10 cellular contexts compared by ENCODE assay signal in the genomic region with DNA sequence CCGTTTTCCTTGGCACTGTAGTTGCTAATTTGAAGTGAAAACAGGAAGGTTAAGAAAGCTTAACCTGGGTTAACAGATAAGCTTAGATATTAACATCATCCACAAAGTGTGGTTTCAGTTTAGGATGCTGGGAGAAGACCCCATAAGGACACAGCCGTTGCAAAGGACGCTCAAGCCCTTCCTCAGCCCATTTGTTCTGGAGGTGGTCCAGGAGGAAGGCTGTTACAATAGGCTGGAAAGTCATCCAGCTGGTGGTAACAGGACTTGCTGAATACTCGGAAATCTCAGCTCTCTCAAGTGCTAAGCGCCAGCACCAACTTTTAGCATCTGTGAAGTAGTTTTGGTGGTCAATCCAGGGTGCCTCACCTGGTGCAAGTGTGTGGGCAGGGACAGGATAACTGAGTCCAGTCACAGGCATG. TPM values are rescaled to one million over a fixed set of nuclear protein-coding genes. Genes with fewer than 3 reads are reported as not detected.
DNase-seq lines count a peak whose midpoint lies in the region; ATAC-seq and TF ChIP-seq lines count a peak whose summit lies in the region.
"Had no signal": no experiment of that assay in that cellular context is flagged by ENCODE, and none has a peak within 500 bp of the region (broad histone marks: within the 10 kb centered on the region; RNA-seq: fewer than 3 reads in every experiment).

No MANE protein-coding gene starts in this region.

- TF ChIP-seq RAD21 in SK-N-SH (IDR thresholded peaks at IDR 0.05; ENCODE audit: low read length) = no peak

- H3K4me3 ChIP-seq in SK-N-SH (ENCODE audit: low read depth in 2 of 2, low read length in 1 of 2) (0 out of 4 replicates have a peak overlapping the region, but pooled peaks of 1 of the 2 experiments have one; percentile 17), SJSA1 (no peak overlapping the region), fibroblast of lung (replicated peaks in 1 of 4; ENCODE audit: control extremely low read depth in 1 of 4, insufficient read depth in 1 of 4, low read depth in 3 of 4, low read length in 4 of 4) (peak overlapping the region in 1 of 4 experiments; percentile 1), skeletal muscle tissue (ENCODE audit: low read length in 3 of 3) (peak overlapping the region in 1 of 3 donors; percentile 13), WERI-Rb-1 (ENCODE audit: low read depth, low read length) (no peak overlapping the region)

- POLR2A ChIA-PET in SK-N-SH (lab: Yijun Ruan, JAX) = no interaction called here

- peaks cover 19% of the 10 kb centered on the region for H3F3A ChIP-seq in SK-N-SH (replicated peaks; ENCODE audit: insufficient read depth)

- H3K4me1 ChIP-seq in SK-N-SH (ENCODE audit: control insufficient read depth in 1 of 2, insufficient read depth in 2 of 2, low read depth in 1 of 2, low read length in 1 of 2) = peaks cover 0 to 47% of the 10 kb centered on the region in 2 experiments; a peak in 2 of 4 replicates
- peaks cover 65% of the 10 kb centered on the region for H3K4me1 ChIP-seq in SJSA1 (replicated peaks)
- peaks cover 15% of the 10 kb centered on the region for H3K4me1 ChIP-seq in fibroblast of lung (ENCODE audit: control insufficient read depth, extremely low read depth, insufficient read depth, low read length)
- peaks cover 3 to 20% (median 18%) of the 10 kb centered on the region in 3 donors for H3K4me1 ChIP-seq in skeletal muscle tissue (ENCODE audit: control insufficient read depth in 3 of 3, insufficient read depth in 3 of 3, low read length in 3 of 3)

- WGBS in SK-N-SH (ENCODE audit: low lambda C conversion rate) = 43% methylated on average over 5 of the region's 5 CpGs

- H3K27me3 ChIP-seq in SK-N-SH (ENCODE audit: insufficient read depth) (no peaks in the 10 kb centered on the region), SJSA1 (replicated peaks) (no peaks in the 10 kb centered on the region), fibroblast of lung (ENCODE audit: control insufficient read depth, insufficient read depth, low read length) (no peaks in the 10 kb centered on the region), skeletal muscle tissue (ENCODE audit: control insufficient read depth in 3 of 3, insufficient read depth in 3 of 3, low read length in 3 of 3) (no peaks in the 10 kb centered on the region), WERI-Rb-1 (ENCODE audit: insufficient read depth, low read depth, severe bottlenecking) (peaks cover 10% of the 10 kb centered on the region)

- no peaks in the 10 kb centered on the region for H4K20me1 ChIP-seq in SK-N-SH (ENCODE audit: insufficient read depth)
- H4K20me1 ChIP-seq in fibroblast of lung (ENCODE audit: control insufficient read depth, extremely low read depth, insufficient read depth, low read length) = no peaks in the 10 kb centered on the region

- no peak for TF ChIP-seq EP300 in SK-N-SH (IDR thresholded peaks at IDR 0.05; ENCODE audit: borderline replicate concordance in 1 of 2, low read depth in 1 of 2, low read length in 1 of 2)

- H3K27ac ChIP-seq in SK-N-SH (ENCODE audit: low read depth in 2 of 2, low read length in 1 of 2) = peak overlapping the region; percentile 17 to 78; a peak in 3 of 4 replicates
- H3K27ac ChIP-seq in SJSA1 = peak overlapping the region; percentile 59
- H3K27ac ChIP-seq in fibroblast of lung (ENCODE audit: insufficient read depth, low read length) = peak overlapping the region; percentile 68
- H3K27ac ChIP-seq in skeletal muscle tissue (ENCODE audit: low read depth, low read length) = peak overlapping the region; percentile 44
- no peak overlapping the region for H3K27ac ChIP-seq in WERI-Rb-1
- H3K27ac ChIP-seq: 22Rv1 had no signal

- no peaks in the 10 kb centered on the region for H3K9me2 ChIP-seq in SK-N-SH

- CTCF ChIA-PET in SK-N-SH (lab: Yijun Ruan, JAX) = interaction anchor here (0.9 kb wide), 1 partner anchor 99 kb away, joined by 3 read pairs; no protein-coding TSS in a partner anchor

- H3K4me2 ChIP-seq in SK-N-SH (peak overlapping the region; percentile 50), fibroblast of lung (ENCODE audit: extremely low read depth, insufficient read depth, low read length) (peak overlapping the region; percentile 62)

- no peak for TF ChIP-seq CTCF in SK-N-SH (IDR thresholded peaks at IDR 0.05)
- no peak for TF ChIP-seq CTCF in fibroblast of lung (conservative IDR thresholded peaks at IDR 0.05 in 1 of 2, IDR thresholded peaks at IDR 0.05 in 1 of 2; ENCODE audit: low read depth in 1 of 2, low read length in 2 of 2)
- no peak for TF ChIP-seq CTCF in WERI-Rb-1 (IDR thresholded peaks at IDR 0.05; ENCODE audit: low read depth, low read length)

- no peaks in the 10 kb centered on the region for H3K36me3 ChIP-seq in SK-N-SH (replicated peaks in 1 of 2; ENCODE audit: control insufficient read depth in 1 of 2, insufficient read depth in 2 of 2, low read length in 1 of 2)
- no peaks in the 10 kb centered on the region for H3K36me3 ChIP-seq in SJSA1
- no peaks in the 10 kb centered on the region for H3K36me3 ChIP-seq in fibroblast of lung (ENCODE audit: control insufficient read depth, insufficient read depth, low read length)
- H3K36me3 ChIP-seq in skeletal muscle tissue (ENCODE audit: control insufficient read depth in 3 of 3, insufficient read depth in 3 of 3, low read length in 3 of 3) = no peaks in the 10 kb centered on the region
- H3K36me3 ChIP-seq in WERI-Rb-1 = no peaks in the 10 kb centered on the region

- peak overlapping the region; percentile 27; the same call in 1 of the 2 replicates for H3K9ac ChIP-seq in SK-N-SH
- no peak overlapping the region for H3K9ac ChIP-seq in fibroblast of lung (ENCODE audit: insufficient read depth, low read length)
- no peak overlapping the region for H3K9ac ChIP-seq in skeletal muscle tissue (ENCODE audit: low read depth in 1 of 3, low read length in 3 of 3)

- H2AFZ ChIP-seq in SK-N-SH (ENCODE audit: low read depth) = peak overlapping the region; percentile 21; the same call in 1 of the 2 replicates
- H2AFZ ChIP-seq in fibroblast of lung (ENCODE audit: low read length) = peak overlapping the region; percentile 20

- no peak; the same call in 2 of the 3 replicates for ATAC-seq in SK-N-SH treated with all-trans-retinoic acid at 6 μM for 48 hours
- no peak for ATAC-seq in HG03565 (IDR thresholded peaks at IDR 0.05; ENCODE audit: unreplicated experiment)

- H3K79me2 ChIP-seq in SK-N-SH (ENCODE audit: insufficient read depth) (peaks cover 27% of the 10 kb centered on the region), fibroblast of lung (ENCODE audit: control insufficient read depth, insufficient read depth, low read length) (peaks cover 4% of the 10 kb centered on the region)

- no peaks in the 10 kb centered on the region for H3K9me3 ChIP-seq in SK-N-SH
- H3K9me3 ChIP-seq in SJSA1 (replicated peaks) = no peaks in the 10 kb centered on the region
- no peaks in the 10 kb centered on the region for H3K9me3 ChIP-seq in fibroblast of lung (ENCODE audit: control insufficient read depth, insufficient read depth, low read depth, low read length)
- H3K9me3 ChIP-seq in skeletal muscle tissue (ENCODE audit: control insufficient read depth in 3 of 3, low read length in 3 of 3) = no peaks in the 10 kb centered on the region
- no peaks in the 10 kb centered on the region for H3K9me3 ChIP-seq in WERI-Rb-1 (ENCODE audit: severe bottlenecking)

- DNase-seq in SK-N-SH = no peak
- peak in 1 of 2 experiments; percentile 18 for DNase-seq in SJSA1 (ENCODE audit: low read depth in 1 of 2, low spot score in 2 of 2)
- peak; percentile 44 to 55 for DNase-seq in fibroblast of lung (ENCODE audit: low read depth in 2 of 2)
- DNase-seq in NCI-H1436 (lab: John Stamatoyannopoulos, UW) = no peak
- DNase-seq in WERI-Rb-1 = no peak
- DNase-seq: NCI-H2081 had no signal

TF ChIP-seq in SK-N-SH, 30 proteins besides CTCF, POLR2A, EP300 and RAD21 (continues in another document):
- no peak for TF ChIP-seq MEF2A (IDR thresholded peaks at IDR 0.05; ENCODE audit: borderline replicate concordance, low read depth)
- no peak for TF ChIP-seq ELF1 (IDR thresholded peaks at IDR 0.05)
- no peak for TF ChIP-seq FOXJ3 (CRISPR knock-in tag; IDR thresholded peaks at IDR 0.05)
- TF ChIP-seq, protein P1, sequence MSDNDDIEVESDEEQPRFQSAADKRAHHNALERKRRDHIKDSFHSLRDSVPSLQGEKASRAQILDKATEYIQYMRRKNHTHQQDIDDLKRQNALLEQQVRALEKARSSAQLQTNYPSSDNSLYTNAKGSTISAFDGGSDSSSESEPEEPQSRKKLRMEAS (IDR thresholded peaks at IDR 0.05; ENCODE audit: low read depth) = no peak
- TF ChIP-seq NRF1 (IDR thresholded peaks at IDR 0.05; ENCODE audit: low read depth, low read length) = no peak

TF ChIP-seq in SK-N-SH treated with all-trans-retinoic acid at 6 μM for 48 hours, 23 proteins besides CTCF, POLR2A, EP300 and RAD21 (continues in another document):
- TF ChIP-seq TCF4 (CRISPR knock-in tag; IDR thresholded peaks at IDR 0.05; ENCODE audit: borderline replicate concordance) (no peak), ISL1 (CRISPR knock-in tag; IDR thresholded peaks at IDR 0.05) (no peak), RARB (CRISPR knock-in tag; IDR thresholded peaks at IDR 0.05) (no peak), ZNF8 (CRISPR knock-in tag; IDR thresholded peaks at IDR 0.05) (no peak)

RNA-seq across cellular contexts. Expression of a gene that starts 14.2 kb away (rescaled TPM):
- polyA plus RNA-seq in SK-N-SH (2012; rRNA removed) = 6.2 and 6.5 TPM in 2 replicates
- polyA plus RNA-seq in SK-N-SH (2012; cell fraction: cytosol; rRNA removed) = 4.1 and 6.3 TPM in 2 replicates
- 5.3 and 5.9 TPM in 2 replicates for polyA plus RNA-seq in SK-N-SH (2012; cell fraction: nucleus; rRNA removed)
- 15.3 and 16.1 TPM in 2 replicates for total RNA-seq in SJSA1 (2014; rRNA removed; shearing (Covaris generic))
- total RNA-seq in fibroblast of lung = 8.5 and 11.2 TPM in 2 replicates
- 2.8 and 3.7 TPM in 2 replicates for polyA plus RNA-seq in fibroblast of lung
- polyA plus RNA-seq in fibroblast of lung (2012) = 6.3 and 6.7 TPM in 2 replicates
- 0.63 and 1.7 TPM in 2 replicates for polyA minus RNA-seq in fibroblast of lung (ENCODE audit: low replicate concordance)
- total RNA-seq in skeletal muscle tissue = 8.9 TPM

RNA-seq across cellular contexts. Expression of a gene that starts 42.5 kb away (rescaled TPM):
- polyA plus RNA-seq in SK-N-SH (2012; rRNA removed) = 2.3 and 4.3 TPM in 2 replicates
- 2.2 and 2.4 TPM in 2 replicates for polyA plus RNA-seq in SK-N-SH (2012; cell fraction: cytosol; rRNA removed)
- 6.9 and 10.7 TPM in 2 replicates for polyA plus RNA-seq in SK-N-SH (2012; cell fraction: nucleus; rRNA removed)
- total RNA-seq in SJSA1 (2014; rRNA removed; shearing (Covaris generic)) = 2.6 and 3.5 TPM in 2 replicates
- total RNA-seq in fibroblast of lung = 6.9 and 8.3 TPM in 2 replicates
- polyA plus RNA-seq in fibroblast of lung = 1.8 and 3.2 TPM in 2 replicates
- polyA plus RNA-seq in fibroblast of lung (2012) = 1.1 and 1.7 TPM in 2 replicates
- polyA minus RNA-seq in fibroblast of lung (ENCODE audit: low replicate concordance) = 9.6 and 13.8 TPM in 2 replicates
- total RNA-seq in skeletal muscle tissue = 4.2 TPM

Comparison
In these comparisons a context has a peak if more than half of its experiments do, and no peak if none do; other contexts are left out.
1. DNase-seq: peak in fibroblast of lung (2 of 2); none in SK-N-SH (single experiment), NCI-H1436 (single experiment) and WERI-Rb-1 (single experiment).